Comparison of ENCODE assay signal across 16 cellular contexts in genomic region chr9:127180457-127181314, GRCh38. TPM values are rescaled to one million over a fixed set of nuclear protein-coding genes. Genes with fewer than 3 reads are reported as not detected.
A peak's percentile ranks its signal among the peaks of the same experiment; 100 is the strongest.
DNase-seq lines count a peak whose midpoint lies in the region; ATAC-seq, FAIRE-seq and TF ChIP-seq lines count a peak whose summit lies in the region.
"Had no signal": no experiment of that assay in that cellular context is flagged by ENCODE, and none has a peak within 500 bp of the region (broad histone marks: within the 10 kb centered on the region; RNA-seq: fewer than 3 reads in every experiment).

No MANE protein-coding gene starts in this region.

- H3K27ac ChIP-seq in BLaER1 treated with 17β-estradiol and CSF1 and Interleukin-3, amounts not matched to agents 10 nM and 100 nM, result peak overlapping the region in 4 of 11 experiments; percentile 43 to 98 (median 88); a peak in 4 of 22 replicates
- no peak overlapping the region for H3K27ac ChIP-seq in IMR-90 (ENCODE audit: insufficient read depth, low read length)
- peak overlapping the region in 1 of 59 donors; percentile 25 for H3K27ac ChIP-seq in dorsolateral prefrontal cortex
- H3K27ac ChIP-seq: left lung had no signal

- H3K18ac ChIP-seq in IMR-90 (ENCODE audit: low read depth, low read length), result no peak overlapping the region

- H2BK5ac ChIP-seq in IMR-90 (ENCODE audit: low read depth, low read length, poor library complexity, severe bottlenecking), result no peak overlapping the region

- TF ChIP-seq RAD21 in IMR-90 (IDR thresholded peaks at IDR 0.05; ENCODE audit: low read length), result no peak

- DNase-seq in IMR-90 (no peak), dorsolateral prefrontal cortex (peak in 7 of 10 donors; percentile 2 to 48 (median 15)), omental fat pad (ENCODE audit: low spot score) (peak; percentile 10), superior temporal gyrus (ENCODE audit: extremely low spot score) (no peak), urothelium cell line (ENCODE audit: low spot score) (no peak), AML-193 (lab: John Stamatoyannopoulos, UW) (no peak)
- DNase-seq: GF-D8, hippocampal formation, NCI-H1436 treated with DMSO at 0.1 percent for 48 hours, NCI-H510A treated with DMSO at 0.1 percent for 48 hours, T-helper 9 cell had no signal

- no peak overlapping the region for H2BK20ac ChIP-seq in IMR-90 (ENCODE audit: low read depth, low read length)

- H3K9ac ChIP-seq in BLaER1 treated with 17β-estradiol and CSF1 and Interleukin-3, amounts not matched to agents 10 nM and 100 nM, result no peak overlapping the region
- no peak overlapping the region for H3K9ac ChIP-seq in IMR-90 (ENCODE audit: low read depth, low read length)

- no peak for TF ChIP-seq POLR2A in IMR-90 (IDR thresholded peaks at IDR 0.05; ENCODE audit: low read depth, low read length)

- no peak overlapping the region for H4K8ac ChIP-seq in IMR-90 (ENCODE audit: low read depth in 2 of 2, low read length in 2 of 2)

- H4K20me1 ChIP-seq in BLaER1 treated with 17β-estradiol and CSF1 and Interleukin-3, amounts not matched to agents 10 nM and 100 nM, result no peaks in the 10 kb centered on the region
- no peaks in the 10 kb centered on the region for H4K20me1 ChIP-seq in IMR-90 (ENCODE audit: insufficient read depth, low read length)

- peaks cover 1% of the 10 kb centered on the region for H3K9me1 ChIP-seq in IMR-90 (ENCODE audit: insufficient read depth, low read length)

- H3K23ac ChIP-seq in IMR-90 (ENCODE audit: low read depth, low read length), result no peak overlapping the region

- H3K27me3 ChIP-seq in BLaER1 treated with 17β-estradiol and CSF1 and Interleukin-3, amounts not matched to agents 10 nM and 100 nM, result peaks cover 0 to 16% (median 0%) of the 10 kb centered on the region in 11 experiments; a peak in 3 of 22 replicates
- no peaks in the 10 kb centered on the region for H3K27me3 ChIP-seq in IMR-90 (ENCODE audit: control insufficient read depth, insufficient read depth, low read length)
- H3K27me3 ChIP-seq in dorsolateral prefrontal cortex, result no peaks in the 10 kb centered on the region
- H3K27me3 ChIP-seq: left lung had no signal

- H2AFZ ChIP-seq in IMR-90 (replicated peaks; ENCODE audit: low read length, poor library complexity), result no peak overlapping the region

- no peak overlapping the region for H2BK15ac ChIP-seq in IMR-90 (ENCODE audit: low read depth, low read length)

- H4K91ac ChIP-seq in IMR-90 (ENCODE audit: insufficient read depth, low read depth, low read length), result peak overlapping the region; percentile 43; the same call in 1 of the 2 replicates

- ATAC-seq in IMR-90 (ENCODE audit: low read depth), result no peak
- ATAC-seq in omental fat pad (ENCODE audit: low FRiP score), result no peak
- ATAC-seq in GM18867 (IDR thresholded peaks at IDR 0.05; ENCODE audit: unreplicated experiment), result no peak
- ATAC-seq: left lung had no signal

- dilution Hi-C loops in IMR-90 (cut with HindIII; ENCODE audit: low sequenced_read_pairs, unreplicated experiment), result no loop called here

- no peak overlapping the region for H4K5ac ChIP-seq in IMR-90 (ENCODE audit: low read depth, low read length)

- no TSS peak for BruUV-seq in IMR-90 (replicated peaks; lab: Mats Ljungman, UMichigan)

- H3K36me3 ChIP-seq in BLaER1 treated with 17β-estradiol and CSF1 and Interleukin-3, amounts not matched to agents 10 nM and 100 nM, result no peaks in the 10 kb centered on the region
- H3K36me3 ChIP-seq in IMR-90 (ENCODE audit: control insufficient read depth, insufficient read depth, low read length), result no peaks in the 10 kb centered on the region

- H3K4ac ChIP-seq in IMR-90 (ENCODE audit: low read depth, low read length), result no peak overlapping the region

- H3K14ac ChIP-seq in IMR-90 (replicated peaks; ENCODE audit: low read depth, low read length), result no peak overlapping the region

- no peak overlapping the region for H3K4me3 ChIP-seq in BLaER1 treated with 17β-estradiol and CSF1 and Interleukin-3, amounts not matched to agents 10 nM and 100 nM
- H3K4me3 ChIP-seq in IMR-90 (ENCODE audit: insufficient read depth, low read depth, low read length) (no peak overlapping the region), dorsolateral prefrontal cortex (no peak overlapping the region)
- H3K4me3 ChIP-seq: left lung had no signal

- in situ Hi-C loops in IMR-90 (cut with MboI; ENCODE audit: low sequenced_read_pairs), result no loop called here

- WGBS in IMR-90 (ENCODE audit: extremely low coverage in 2 of 2, insufficient read length in 1 of 2), 2 experiments, result 91% methylated on average over 13 of the region's 14 CpGs; no CpG with 5 or more reads in 1 of the 2 experiments

- peaks cover 24 to 82% (median 63%) of the 10 kb centered on the region in 10 experiments for H3K4me1 ChIP-seq in BLaER1 treated with 17β-estradiol and CSF1 and Interleukin-3, amounts not matched to agents 10 nM and 100 nM
- H3K4me1 ChIP-seq in IMR-90 (ENCODE audit: control insufficient read depth, insufficient read depth, low read length), result peaks cover 24% of the 10 kb centered on the region

- no peak overlapping the region for H2BK120ac ChIP-seq in IMR-90 (ENCODE audit: low read depth, low read length)

- H2AK9ac ChIP-seq in IMR-90 (replicated peaks; ENCODE audit: low read depth, low read length, poor library complexity), result no peak overlapping the region

- POLR2A ChIA-PET in IMR-90 (lab: Charles Lee; ENCODE audit: unreplicated experiment), result no interaction called here

- no peak for FAIRE-seq in urothelium cell line (lab: Jason Lieb, UNC)
- FAIRE-seq: astrocyte, GM19239 had no signal

- H2AK5ac ChIP-seq in IMR-90 (ENCODE audit: low read depth, low read length), result peak overlapping the region; percentile 64; the same call in 1 of the 2 replicates

- H3K9me3 ChIP-seq in BLaER1 treated with 17β-estradiol and CSF1 and Interleukin-3, amounts not matched to agents 10 nM and 100 nM (replicated peaks in 1 of 11), result peaks cover 0 to 9% (median 0%) of the 10 kb centered on the region in 11 experiments; a peak in 6 of 22 replicates
- no peaks in the 10 kb centered on the region for H3K9me3 ChIP-seq in IMR-90 (ENCODE audit: control insufficient read depth, insufficient read depth, low read length)
- H3K9me3 ChIP-seq: left lung had no signal

- peak overlapping the region in 6 of 11 experiments; percentile 15 to 26 (median 22); a peak in 6 of 22 replicates for H3K4me2 ChIP-seq in BLaER1 treated with 17β-estradiol and CSF1 and Interleukin-3, amounts not matched to agents 10 nM and 100 nM
- H3K4me2 ChIP-seq in IMR-90 (ENCODE audit: low read depth, low read length), result no peak overlapping the region

- intact Hi-C loops in IMR-90 (cut with micrococcal nuclease), result no loop called here
- intact Hi-C loops in dorsolateral prefrontal cortex (cut with DNase I), result no loop called here

- TF ChIP-seq CTCF in IMR-90 (conservative IDR thresholded peaks at IDR 0.05; ENCODE audit: low read depth, low read length) (no peak), dorsolateral prefrontal cortex (IDR thresholded peaks at IDR 0.05 in 54 of 56, conservative IDR thresholded peaks at IDR 0.05 in 2 of 56; ENCODE audit: low read depth in 1 of 56, partially characterized antibody in 56 of 56) (no peak), omental fat pad (IDR thresholded peaks at IDR 0.05) (no peak)

- no peaks in the 10 kb centered on the region for H3K79me1 ChIP-seq in IMR-90 (ENCODE audit: low read depth in 1 of 2, low read length in 2 of 2)

- CTCF ChIA-PET in IMR-90 (lab: Yijun Ruan, JAX), result no interaction called here

- H3K56ac ChIP-seq in IMR-90 (ENCODE audit: extremely low read depth, insufficient read depth, low read length), result no peak overlapping the region

TF ChIP-seq in IMR-90, 13 proteins besides CTCF, POLR2A, EP300 and RAD21:
- peak; percentile 82 for TF ChIP-seq CEBPB (IDR thresholded peaks at IDR 0.05; ENCODE audit: low read depth, low read length)
- no peak for TF ChIP-seq USF2 (IDR thresholded peaks at IDR 0.05; ENCODE audit: low read depth, low read length)

RNA-seq across cellular contexts. Expression of gene ANGPTL2, which starts 58.3 kb away (rescaled TPM):
- total RNA-seq in IMR-90 (2012; rRNA removed), result 9.5 and 14.7 TPM in 2 replicates
- 23.5 and 25.1 TPM in 2 replicates for polyA plus RNA-seq in IMR-90 (2012; rRNA removed)
- 17.2 and 30.6 TPM in 2 replicates for polyA plus RNA-seq in IMR-90 (2012; cell fraction: cytosol; rRNA removed)
- 24.7 and 29.8 TPM in 2 replicates for polyA plus RNA-seq in IMR-90 (2012; cell fraction: nucleus; rRNA removed; ENCODE audit: low replicate concordance)
- total RNA-seq in dorsolateral prefrontal cortex, result 10 to 100 TPM in 30 of 120 experiments, 1 to 10 TPM in 90; 1.8 to 27.8 (median 7.2) TPM
- total RNA-seq in omental fat pad, result 100 to 1,000 TPM in 2 of 4 donors, 10 to 100 TPM in 2; 68.3 to 177 (median 112) TPM

Comparison
In these comparisons a context has a peak if more than half of its experiments do, and no peak if none do; other contexts are left out.
1. DNase-seq: peak in dorsolateral prefrontal cortex (7 of 10) and omental fat pad (single experiment); none in IMR-90 (single experiment), superior temporal gyrus (single experiment), urothelium cell line (single experiment) and AML-193 (0 of 2).